Comparison of ENCODE assay signal across 1 cellular context in the genomic region with DNA sequence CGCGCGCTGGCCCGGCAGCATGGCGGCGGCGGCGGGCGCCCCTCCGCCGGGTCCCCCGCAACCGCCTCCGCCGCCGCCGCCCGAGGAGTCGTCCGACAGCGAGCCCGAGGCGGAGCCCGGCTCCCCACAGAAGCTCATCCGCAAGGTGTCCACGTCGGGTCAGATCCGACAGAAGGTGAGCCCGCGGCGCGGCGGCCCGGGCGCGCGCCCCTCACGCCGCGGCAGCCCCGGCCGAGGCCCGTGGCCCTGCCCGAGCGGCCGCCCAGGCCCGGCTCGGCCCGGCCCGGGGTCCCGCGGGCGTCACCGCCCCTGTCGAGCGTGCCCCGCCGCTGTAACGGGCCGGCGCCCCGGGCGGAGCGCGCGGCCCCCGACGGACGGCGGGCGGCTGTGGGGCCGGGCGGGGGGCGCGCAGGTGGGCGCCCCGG.
TF ChIP-seq lines count a peak whose summit lies in the region.

No MANE protein-coding gene starts in this region.

TF ChIP-seq in IMR-90, 13 proteins besides CTCF, POLR2A, EP300 and RAD21:
- TF ChIP-seq BHLHE40 (IDR thresholded peaks at IDR 0.05; ENCODE audit: low read depth, low read length) (no peak), RFX5 (IDR thresholded peaks at IDR 0.05; ENCODE audit: low read depth, low read length) (no peak), NFE2L2 (IDR thresholded peaks at IDR 0.05; ENCODE audit: low read depth, low read length) (no peak), CEBPB (IDR thresholded peaks at IDR 0.05; ENCODE audit: low read depth, low read length) (no peak), MXI1 (IDR thresholded peaks at IDR 0.05; ENCODE audit: borderline replicate concordance, low read depth, low read length) (no peak), MAZ (IDR thresholded peaks at IDR 0.05; ENCODE audit: borderline replicate concordance, low read depth, low read length) (no peak), SMC3 (IDR thresholded peaks at IDR 0.05; ENCODE audit: low read depth, low read length) (no peak)
- TF ChIP-seq, protein P1, sequence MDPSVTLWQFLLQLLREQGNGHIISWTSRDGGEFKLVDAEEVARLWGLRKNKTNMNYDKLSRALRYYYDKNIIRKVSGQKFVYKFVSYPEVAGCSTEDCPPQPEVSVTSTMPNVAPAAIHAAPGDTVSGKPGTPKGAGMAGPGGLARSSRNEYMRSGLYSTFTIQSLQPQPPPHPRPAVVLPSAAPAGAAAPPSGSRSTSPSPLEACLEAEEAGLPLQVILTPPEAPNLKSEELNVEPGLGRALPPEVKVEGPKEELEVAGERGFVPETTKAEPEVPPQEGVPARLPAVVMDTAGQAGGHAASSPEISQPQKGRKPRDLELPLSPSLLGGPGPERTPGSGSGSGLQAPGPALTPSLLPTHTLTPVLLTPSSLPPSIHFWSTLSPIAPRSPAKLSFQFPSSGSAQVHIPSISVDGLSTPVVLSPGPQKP (IDR thresholded peaks at IDR 0.05; ENCODE audit: borderline replicate concordance, low read depth, low read length): no peak
- TF ChIP-seq, protein P2, sequence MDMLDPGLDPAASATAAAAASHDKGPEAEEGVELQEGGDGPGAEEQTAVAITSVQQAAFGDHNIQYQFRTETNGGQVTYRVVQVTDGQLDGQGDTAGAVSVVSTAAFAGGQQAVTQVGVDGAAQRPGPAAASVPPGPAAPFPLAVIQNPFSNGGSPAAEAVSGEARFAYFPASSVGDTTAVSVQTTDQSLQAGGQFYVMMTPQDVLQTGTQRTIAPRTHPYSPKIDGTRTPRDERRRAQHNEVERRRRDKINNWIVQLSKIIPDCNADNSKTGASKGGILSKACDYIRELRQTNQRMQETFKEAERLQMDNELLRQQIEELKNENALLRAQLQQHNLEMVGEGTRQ (IDR thresholded peaks at IDR 0.05; ENCODE audit: low read depth, low read length): no peak
